In genomic region chr10:28349892-28350291, GRCh38 we compare ENCODE assay signal across 38 cellular contexts.
"Had no signal": no experiment of that assay in that cellular context is flagged by ENCODE, and none has a peak within 500 bp of the region (broad histone marks: within the 10 kb centered on the region; RNA-seq: fewer than 3 reads in every experiment).

No MANE protein-coding gene starts in this region.

- H3K27ac ChIP-seq: adrenal gland, ascending aorta, body of pancreas, brain microvascular endothelial cell, breast epithelium, cardiac muscle cell had no signal

- H3K4me3 Mint-ChIP-seq: activated naive CD4-positive, alpha-beta T cell treated with anti-CD3 and anti-CD28 coated beads for 36 hours; activated naive CD4-positive, alpha-beta T cell treated with anti-CD3 and anti-CD28 coated beads, Interleukin-2, amount 10 ng/mL, durations not matched to agents 7 days and 5 days; activated naive CD4-positive, alpha-beta T cell treated with anti-CD3 and anti-CD28 coated beads, Interleukin-2, amount 50 U/mL, for 24 hours; activated naive CD8-positive, alpha-beta T cell; activated naive CD8-positive, alpha-beta T cell treated with anti-CD3 and anti-CD28 coated beads for 36 hours; activated naive CD8-positive, alpha-beta T cell treated with anti-CD3 and anti-CD28 coated beads, Interleukin-2, amount 10 ng/mL, durations not matched to agents 7 days and 5 days; activated naive CD8-positive, alpha-beta T cell treated with anti-CD3 and anti-CD28 coated beads, Interleukin-2, amount 50 U/mL, for 24 hours; activated T-cell treated with anti-CD3 and anti-CD28 coated beads, Interleukin-2, amount 50 U/mL, for 24 hours; activated T-cell treated with anti-CD3 and anti-CD28 coated beads, Interleukin-2, amount 50 U/mL, for 4 hours; activated T-cell treated with anti-CD3 and anti-CD28 coated beads, Interleukin-2, amount 50 U/mL, for 72 hours; activated T-helper 1 cell treated with anti-CD3 and anti-CD28 coated beads, Interleukin-12 subunit alpha, Interleukin-12 subunit beta, Interleukin-2, Interleukin-4 antibody, amounts not matched to agents 30 ng/mL and 10 ng/mL and 1 ng/mL, durations not matched to agents 14 hours and 24 hours and 36 hours; activated T-helper 17 cell treated with anti-CD3 and anti-CD28 coated beads, Interleukin-2, amount 50 U/mL, for 72 hours; brain had no signal

- H3K27ac Mint-ChIP-seq: activated naive CD4-positive, alpha-beta T cell treated with anti-CD3 and anti-CD28 coated beads for 36 hours; activated naive CD4-positive, alpha-beta T cell treated with anti-CD3 and anti-CD28 coated beads, Interleukin-2, amount 10 ng/mL, durations not matched to agents 7 days and 5 days; activated naive CD4-positive, alpha-beta T cell treated with anti-CD3 and anti-CD28 coated beads, Interleukin-2, amount 50 U/mL, for 24 hours; activated naive CD4-positive, alpha-beta T cell treated with anti-CD3 and anti-CD28 coated beads, Interleukin-2, amount 50 U/mL, for 72 hours; activated naive CD8-positive, alpha-beta T cell; activated naive CD8-positive, alpha-beta T cell treated with anti-CD3 and anti-CD28 coated beads for 36 hours; activated naive CD8-positive, alpha-beta T cell treated with anti-CD3 and anti-CD28 coated beads, Interleukin-2, amount 10 ng/mL, durations not matched to agents 7 days and 5 days; activated naive CD8-positive, alpha-beta T cell treated with anti-CD3 and anti-CD28 coated beads, Interleukin-2, amount 50 U/mL, for 24 hours; activated T-cell treated with anti-CD3 and anti-CD28 coated beads, Interleukin-2, amount 50 U/mL, for 24 hours; activated T-cell treated with anti-CD3 and anti-CD28 coated beads, Interleukin-2, amount 50 U/mL, for 72 hours; activated T-helper 1 cell treated with anti-CD3 and anti-CD28 coated beads, Interleukin-12 subunit alpha, Interleukin-12 subunit beta, Interleukin-2, Interleukin-4 antibody, amounts not matched to agents 30 ng/mL and 10 ng/mL and 1 ng/mL, durations not matched to agents 14 hours and 24 hours and 36 hours; activated T-helper 17 cell treated with anti-CD3 and anti-CD28 coated beads, Interleukin-2, amount 50 U/mL, for 72 hours; activated T-helper 2 cell treated with anti-CD3 and anti-CD28 coated beads, Interferon-gamma antibody, Interleukin-2, Interleukin-4, amounts not matched to agents 10 μg/mL and 5 μg/mL and 100 μg/mL, durations not matched to agents 14 hours and 24 hours and 36 hours; brain had no signal

- H3K27me3 Mint-ChIP-seq: activated naive CD4-positive, alpha-beta T cell treated with anti-CD3 and anti-CD28 coated beads, Interleukin-2, amount 50 U/mL, for 24 hours; activated naive CD8-positive, alpha-beta T cell; activated naive CD8-positive, alpha-beta T cell treated with anti-CD3 and anti-CD28 coated beads for 36 hours; activated naive CD8-positive, alpha-beta T cell treated with anti-CD3 and anti-CD28 coated beads, Interleukin-2, amount 10 ng/mL, durations not matched to agents 7 days and 5 days; activated naive CD8-positive, alpha-beta T cell treated with anti-CD3 and anti-CD28 coated beads, Interleukin-2, amount 50 U/mL, for 24 hours; activated T-cell treated with anti-CD3 and anti-CD28 coated beads, Interleukin-2, amount 50 U/mL, for 24 hours; activated T-helper 17 cell treated with anti-CD3 and anti-CD28 coated beads, Interleukin-2, amount 50 U/mL, for 72 hours had no signal

- H3K4me1 ChIP-seq: adrenal gland, ascending aorta, breast epithelium had no signal

- H3K4me3 ChIP-seq: adrenal gland, ascending aorta, body of pancreas, breast epithelium, cardiac muscle cell had no signal

- DNase-seq: activated effector memory CD4-positive, alpha-beta T cell treated with anti-CD3 and anti-CD28 coated beads, Interleukin-2, amount 50 U/mL, for 16 hours; activated effector memory CD4-positive, alpha-beta T cell treated with Interleukin-2 at 50 U/mL for 16 hours; activated gamma-delta T cell; activated gamma-delta T cell treated with Interleukin-2 at 50 U/mL for 16 hours; activated naive CD4-positive, alpha-beta T cell; activated naive CD4-positive, alpha-beta T cell treated with anti-CD3 and anti-CD28 coated beads for 36 hours; activated naive CD4-positive, alpha-beta T cell treated with anti-CD3 and anti-CD28 coated beads, Interleukin-2, amount 10 ng/mL, durations not matched to agents 7 days and 5 days; activated naive CD4-positive, alpha-beta T cell treated with anti-CD3 and anti-CD28 coated beads, Interleukin-2, amount 50 U/mL, for 16 hours; activated naive CD4-positive, alpha-beta T cell treated with Interleukin-2 at 50 U/mL for 16 hours; activated naive CD8-positive, alpha-beta T cell treated with anti-CD3 and anti-CD28 coated beads for 36 hours; activated naive CD8-positive, alpha-beta T cell treated with anti-CD3 and anti-CD28 coated beads, Interleukin-2, amount 10 ng/mL, durations not matched to agents 7 days and 5 days; activated naive CD8-positive, alpha-beta T cell treated with anti-CD3 and anti-CD28 coated beads, Interleukin-2, amount 50 U/mL, for 24 hours; activated T-cell treated with anti-CD3 and anti-CD28 coated beads, Interleukin-2, amount 50 U/mL, for 1 hour; activated T-cell treated with anti-CD3 and anti-CD28 coated beads, Interleukin-2, amount 50 U/mL, for 24 hours; activated T-cell treated with anti-CD3 and anti-CD28 coated beads, Interleukin-2, amount 50 U/mL, for 4 hours; activated T-cell treated with anti-CD3 and anti-CD28 coated beads, Interleukin-2, amount 50 U/mL, for 48 hours; activated T-cell treated with anti-CD3 and anti-CD28 coated beads, Interleukin-2, amount 50 U/mL, for 72 hours; adrenal gland; amniotic stem cell; amygdala; anterior cingulate cortex; aorta; body of pancreas; brain microvascular endothelial cell; caudate nucleus; central memory CD4-positive, alpha-beta T cell; cerebellar nuclear complex had no signal

- H3K27me3 ChIP-seq: adrenal gland, ascending aorta, body of pancreas, brain microvascular endothelial cell, breast epithelium, cardiac muscle cell had no signal

- FAIRE-seq: astrocyte had no signal

- H3K36me3 Mint-ChIP-seq: brain had no signal

- ATAC-seq: activated naive CD4-positive, alpha-beta T cell treated with anti-CD3 and anti-CD28 coated beads, Interleukin-2, amount 50 U/mL, for 72 hours; activated naive CD8-positive, alpha-beta T cell treated with anti-CD3 and anti-CD28 coated beads, Interleukin-2, amount 50 U/mL, for 24 hours; activated T-cell treated with anti-CD3 and anti-CD28 coated beads, Interleukin-2, amount 50 U/mL, for 4 hours; activated T-cell treated with anti-CD3 and anti-CD28 coated beads, Interleukin-2, amount 50 U/mL, for 72 hours; activated T-helper 17 cell treated with anti-CD3 and anti-CD28 coated beads, Interleukin-2, amount 50 U/mL, for 72 hours; body of pancreas had no signal

- H3K4me1 Mint-ChIP-seq: activated naive CD4-positive, alpha-beta T cell treated with anti-CD3 and anti-CD28 coated beads, Interleukin-2, amount 50 U/mL, for 24 hours; activated naive CD8-positive, alpha-beta T cell treated with anti-CD3 and anti-CD28 coated beads for 36 hours; activated naive CD8-positive, alpha-beta T cell treated with anti-CD3 and anti-CD28 coated beads, Interleukin-2, amount 50 U/mL, for 24 hours; activated T-helper 17 cell treated with anti-CD3 and anti-CD28 coated beads, Interleukin-2, amount 50 U/mL, for 72 hours; brain had no signal

- H3K9me3 ChIP-seq: adrenal gland, body of pancreas had no signal

- H3K36me3 ChIP-seq: adrenal gland, ascending aorta, brain microvascular endothelial cell, breast epithelium, cardiac muscle cell had no signal
